ENCODE assay signal across 9 cellular contexts in the genomic region with DNA sequence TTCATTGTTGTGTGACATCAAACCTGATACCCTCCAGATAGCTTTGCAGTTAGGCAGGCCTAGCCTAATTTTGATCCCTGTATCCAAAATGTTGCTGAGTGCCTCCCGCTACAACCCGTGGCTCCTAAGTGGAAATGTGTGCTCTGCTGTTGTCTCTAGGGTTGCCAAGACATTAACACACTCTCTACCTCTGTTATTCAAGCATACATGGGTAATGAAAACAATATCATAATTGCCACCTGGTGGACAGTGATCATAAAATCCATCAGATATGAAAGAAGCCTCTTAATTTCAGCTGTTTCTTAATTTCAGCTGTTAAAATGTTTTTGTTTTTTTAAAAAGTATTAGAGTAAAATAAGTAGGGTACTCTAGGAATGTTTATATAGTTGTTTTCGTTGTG.
A peak's percentile ranks its signal among the peaks of the same experiment; 100 is the strongest.
DNase-seq lines count a peak whose midpoint lies in the region; ATAC-seq and TF ChIP-seq lines count a peak whose summit lies in the region.
"Had no signal": no experiment of that assay in that cellular context is flagged by ENCODE, and none has a peak within 500 bp of the region (broad histone marks: within the 10 kb centered on the region; RNA-seq: fewer than 3 reads in every experiment).

No MANE protein-coding gene starts in this region.

- H3K9me3 ChIP-seq in PC-3 (ENCODE audit: low read length) = no peaks in the 10 kb centered on the region

- no peaks in the 10 kb centered on the region for H3K36me3 Mint-ChIP-seq in glutamatergic neuron (ENCODE audit: unreplicated experiment)

- POLR2A ChIA-PET in PC-3 (lab: Charles Lee; ENCODE audit: unreplicated experiment) = no interaction called here

- intact Hi-C loops in PC-3 (cut with micrococcal nuclease) = no loop called here

- no peak overlapping the region for H3K4me3 ChIP-seq in AG09309 (ENCODE audit: control insufficient read depth, low read depth, low read length)
- H3K4me3 ChIP-seq in PC-3 (ENCODE audit: low read length) = no peak overlapping the region

- no peaks in the 10 kb centered on the region for H4K20me1 ChIP-seq in PC-3 (ENCODE audit: low read length)

- peak overlapping the region; percentile 88 for H3K27ac Mint-ChIP-seq in glutamatergic neuron (ENCODE audit: unreplicated experiment)

- no peaks in the 10 kb centered on the region for H3K36me3 ChIP-seq in PC-3 (ENCODE audit: low read depth, low read length)

- peaks cover 6% of the 10 kb centered on the region for H3K27me3 Mint-ChIP-seq in glutamatergic neuron (ENCODE audit: unreplicated experiment)
- H3K27me3 Mint-ChIP-seq: central memory CD8-positive, alpha-beta T cell had no signal

- peak; percentile 10 for TF ChIP-seq CTCF in AG09309 (IDR thresholded peaks at IDR 0.05; ENCODE audit: control insufficient read depth, insufficient read depth, low read depth, low read length, missing control alignments)
- TF ChIP-seq CTCF in PC-3 (conservative IDR thresholded peaks at IDR 0.05; ENCODE audit: low read depth, low read length) = peak; percentile 55
- peak; percentile 49 for TF ChIP-seq CTCF in glutamatergic neuron (IDR thresholded peaks at IDR 0.05; ENCODE audit: partially characterized antibody, unreplicated experiment)

- DNase-seq in AG09309 (ENCODE audit: low read depth) (no peak), HPDE6-E6E7 (ENCODE audit: extremely low spot score) (peak; percentile 8), PC-3 (peak; percentile 46), glutamatergic neuron (no peak), iPS-NIHi7 (ENCODE audit: extremely low spot score) (no peak)

- peak overlapping the region; percentile 90 for H3K27ac ChIP-seq in PC-3 (ENCODE audit: low read length)

- H3K4me1 Mint-ChIP-seq in glutamatergic neuron (ENCODE audit: low read depth, unreplicated experiment) = peaks cover 58% of the 10 kb centered on the region
- H3K4me1 Mint-ChIP-seq: central memory CD8-positive, alpha-beta T cell had no signal

- H3K9me2 ChIP-seq in PC-3 (replicated peaks; ENCODE audit: low read length) = no peaks in the 10 kb centered on the region

- CTCF ChIA-PET in PC-3 (lab: Charles Lee) = interaction anchor here (0.6 kb wide), 1 partner anchor 361 kb away, joined by 4 read pairs; no protein-coding TSS in a partner anchor

- ATAC-seq in PC-3 (peak; percentile 56; the same call in 1 of the 2 replicates), GM19397 (IDR thresholded peaks at IDR 0.05; ENCODE audit: unreplicated experiment) (no peak), HG02588 (IDR thresholded peaks at IDR 0.05; ENCODE audit: unreplicated experiment) (no peak), HG02763 (IDR thresholded peaks at IDR 0.05; ENCODE audit: unreplicated experiment) (no peak)

- peak overlapping the region; percentile 61 for H3K4me3 Mint-ChIP-seq in glutamatergic neuron (ENCODE audit: unreplicated experiment)
- H3K4me3 Mint-ChIP-seq: central memory CD8-positive, alpha-beta T cell had no signal

- peaks cover 26% of the 10 kb centered on the region for H3K4me1 ChIP-seq in PC-3 (ENCODE audit: insufficient read depth, low read length)

- peaks cover 14% of the 10 kb centered on the region for H3K9me3 Mint-ChIP-seq in glutamatergic neuron (ENCODE audit: unreplicated experiment)
- H3K9me3 Mint-ChIP-seq: central memory CD8-positive, alpha-beta T cell had no signal

- BruUV-seq in PC-3 (replicated peaks; lab: Mats Ljungman, UMichigan) = no TSS peak

- no peaks in the 10 kb centered on the region for H3K79me2 ChIP-seq in PC-3 (ENCODE audit: low read length)

- H3K4me2 ChIP-seq in PC-3 (ENCODE audit: low read length) = no peak overlapping the region

- H2AFZ ChIP-seq in PC-3 (ENCODE audit: low read length) = no peak overlapping the region

- no peak overlapping the region for H3K9ac ChIP-seq in PC-3 (ENCODE audit: low read length)

- H3F3A ChIP-seq in PC-3 (ENCODE audit: low read length, unreplicated experiment) = peaks cover 6% of the 10 kb centered on the region

- no peaks in the 10 kb centered on the region for H3K27me3 ChIP-seq in PC-3 (ENCODE audit: low read length)

Comparison
In these comparisons a context has a peak if more than half of its experiments do, and no peak if none do; other contexts are left out.
1. DNase-seq: peak in HPDE6-E6E7 (single experiment) and PC-3 (single experiment); none in AG09309 (single experiment), glutamatergic neuron (single experiment) and iPS-NIHi7 (single experiment).
2. Peak in every context shown above with its lines, with median percentiles within 50 percentile points of each other: CTCF ChIP-seq.